8 cellular contexts compared by ENCODE assay signal in genomic region chr4:102825261-102826071, GRCh38. TPM values are rescaled to one million over a fixed set of nuclear protein-coding genes. Genes with fewer than 3 reads are reported as not detected.
DNase-seq lines count a peak whose midpoint lies in the region; ATAC-seq, FAIRE-seq and TF ChIP-seq lines count a peak whose summit lies in the region.

No MANE protein-coding gene starts in this region.

- FAIRE-seq in H1 (lab: Jason Lieb, UNC) = no peak

- no peak overlapping the region for H3K27ac Mint-ChIP-seq in activated CD4-positive, alpha-beta T cell treated with anti-CD3 and anti-CD28 coated beads for 36 hours

- peak overlapping the region; percentile 100 for H3K27ac ChIP-seq in VCaP
- peak overlapping the region; percentile 98 for H3K27ac ChIP-seq in H1 (ENCODE audit: low read depth, low read length)
- peak overlapping the region; percentile 98 to 99 for H3K27ac ChIP-seq in uterus

- H4K5ac ChIP-seq in H1 (ENCODE audit: insufficient read length, low read depth, low read length) = peak overlapping the region; percentile 81

- 6% methylated on average over 23 of the region's 23 CpGs; no CpG with 5 or more reads in 1 of the 2 experiments for WGBS in H1 (ENCODE audit: extremely low coverage in 1 of 2, insufficient coverage in 1 of 2, insufficient read length in 1 of 2, insufficient replicate concordance in 2 of 2, low coverage in 1 of 2, low lambda C conversion rate in 2 of 2, missing lambda C conversion rate in 1 of 2), 2 experiments

- H4K8ac ChIP-seq in H1 (ENCODE audit: extremely low read depth, insufficient read depth, low read length) = no peak overlapping the region

- no peak overlapping the region for H2BK20ac ChIP-seq in H1 (ENCODE audit: low read length)

- no peak overlapping the region for H2BK120ac ChIP-seq in H1 (replicated peaks; ENCODE audit: low read depth, low read length)

- no peaks in the 10 kb centered on the region for H3K9me3 Mint-ChIP-seq in activated CD4-positive, alpha-beta T cell treated with anti-CD3 and anti-CD28 coated beads for 36 hours (ENCODE audit: low read depth)

- H3K36me3 ChIP-seq in H1 (ENCODE audit: control insufficient read depth in 2 of 4, insufficient read depth in 4 of 4, low read length in 3 of 4) (peaks cover 0 to 35% (median 0%) of the 10 kb centered on the region in 4 experiments; a peak in 2 of 8 replicates), mucosa of descending colon (ENCODE audit: low read depth) (peaks cover 5% of the 10 kb centered on the region), uterus (no peaks in the 10 kb centered on the region)

- no peak overlapping the region for H3K18ac ChIP-seq in H1 (ENCODE audit: extremely low read depth, low read length)

- peaks cover 7 to 18% of the 10 kb centered on the region in 2 experiments for H4K20me1 ChIP-seq in H1 (replicated peaks in 1 of 2; ENCODE audit: control insufficient read depth in 1 of 2, insufficient read depth in 2 of 2, low read length in 2 of 2)

- H2AK5ac ChIP-seq in H1 (ENCODE audit: low read depth, low read length) = no peak overlapping the region

- H3K27me3 ChIP-seq in H1 (replicated peaks in 1 of 4; ENCODE audit: control insufficient read depth in 3 of 4, extremely low read depth in 1 of 4, insufficient read depth in 3 of 4, low read length in 3 of 4) = no peaks in the 10 kb centered on the region
- H3K27me3 ChIP-seq in uterus = no peaks in the 10 kb centered on the region

- no peak overlapping the region for H3K14ac ChIP-seq in H1 (ENCODE audit: insufficient read length)

- 0 out of 2 replicates have a peak, but pooled peaks cover 3% of the 10 kb centered on the region for H3K23me2 ChIP-seq in H1 (ENCODE audit: low read depth, low read length)

- no peak for TF ChIP-seq RAD21 in H1 (IDR thresholded peaks at IDR 0.05 in 1 of 2, conservative IDR thresholded peaks at IDR 0.05 in 1 of 2; ENCODE audit: low read depth in 2 of 2, low read length in 2 of 2)

- peak overlapping the region; percentile 69 to 84 for H3K4me2 ChIP-seq in H1 (ENCODE audit: insufficient read depth in 1 of 2, low read depth in 2 of 2, low read length in 2 of 2)

- H4K91ac ChIP-seq in H1 (replicated peaks; ENCODE audit: insufficient read length, low read length) = no peak overlapping the region

- CTCF ChIA-PET in activated CD4-positive, alpha-beta T cell treated with anti-CD3 and anti-CD28 coated beads for 36 hours (lab: Charles Lee) = interaction anchor here (0.6 to 1.7 kb wide), 7 partner anchors 9 to 519 kb away, joined by 3 to 8 read pairs (median 3); no protein-coding TSS in a partner anchor
- CTCF ChIA-PET in H1 (lab: Charles Lee; ENCODE audit: partially characterized antibody) = interaction anchor here (1.2 to 2.8 kb wide), 3 partner anchors 10 to 115 kb away, joined by 4 to 8 read pairs (median 4); no protein-coding TSS in a partner anchor

- TF ChIP-seq CTCF in VCaP (conservative IDR thresholded peaks at IDR 0.05) (no peak), H1 (IDR thresholded peaks at IDR 0.05; ENCODE audit: control extremely low read depth in 1 of 3, insufficient read depth in 1 of 3, low read depth in 1 of 3, low read length in 3 of 3) (no peak), mucosa of descending colon (IDR thresholded peaks at IDR 0.05) (no peak), uterus (IDR thresholded peaks at IDR 0.05) (no peak)

- TF ChIP-seq POLR2A in H1 (IDR thresholded peaks at IDR 0.05; ENCODE audit: control extremely low read depth in 1 of 2, low read depth in 2 of 2, low read length in 2 of 2) = peak; percentile 37 to 75
- no peak for TF ChIP-seq POLR2A in uterus (IDR thresholded peaks at IDR 0.05)

- H3K27me3 Mint-ChIP-seq in activated CD4-positive, alpha-beta T cell treated with anti-CD3 and anti-CD28 coated beads for 36 hours = no peaks in the 10 kb centered on the region

- peaks cover 46 to 70% of the 10 kb centered on the region in 2 experiments for H3K79me2 ChIP-seq in H1 (ENCODE audit: control insufficient read depth in 1 of 2, insufficient read depth in 2 of 2, low read length in 2 of 2)

- intact Hi-C loops in activated CD4-positive, alpha-beta T cell treated with anti-CD3 and anti-CD28 coated beads for 36 hours (cut with DNase I, micrococcal nuclease) = loop anchor here (1.0 to 5.0 kb wide), 10 partner anchors 7 to 1478 kb away; partner anchors contain the start of genes BDH2 (in 1 of the 2), PPP3CA (in 1 of the 2), SLC39A8 (in 1 of the 2) and SLC9B2 (in 1 of the 2)
- intact Hi-C loops in mucosa of descending colon (cut with DNase I, micrococcal nuclease) = no loop called here
- intact Hi-C loops in uterus (cut with DNase I; ENCODE audit: low total_unique reads) = loop anchor here (2.0 to 10.0 kb wide), 2 partner anchors 43 to 61 kb away; partner anchors contain the start of genes CISD2 and MANBA

- H3K9me3 ChIP-seq in H1 (ENCODE audit: insufficient read depth in 2 of 2, low read depth in 1 of 2, low read length in 1 of 2) = no peaks in the 10 kb centered on the region
- H3K9me3 ChIP-seq in mucosa of descending colon = no peaks in the 10 kb centered on the region
- no peaks in the 10 kb centered on the region for H3K9me3 ChIP-seq in uterus

- H2BK5ac ChIP-seq in H1 (ENCODE audit: low read depth, low read length) = 0 out of 2 replicates have a peak overlapping the region, but pooled peaks have one; percentile 46

- peak overlapping the region; percentile 17 for H3K56ac ChIP-seq in H1 (replicated peaks; ENCODE audit: insufficient read length, low read depth, low read length)

- no peaks in the 10 kb centered on the region for H3K79me1 ChIP-seq in H1 (ENCODE audit: low read depth, low read length)

- ATAC-seq in activated CD4-positive, alpha-beta T cell treated with anti-CD3 and anti-CD28 coated beads for 36 hours = no peak
- ATAC-seq in mucosa of descending colon = no peak
- no peak for ATAC-seq in HG03039 (IDR thresholded peaks at IDR 0.05; ENCODE audit: unreplicated experiment)

- H2AFZ ChIP-seq in H1 (ENCODE audit: low read length) = no peak overlapping the region

- H2BK12ac ChIP-seq in H1 (ENCODE audit: low read depth, low read length) = no peak overlapping the region

- H3K4me1 ChIP-seq in H1 (replicated peaks in 1 of 4; ENCODE audit: control insufficient read depth in 3 of 4, insufficient read depth in 4 of 4, low read length in 3 of 4) = peaks cover 0 to 13% (median 6%) of the 10 kb centered on the region in 4 experiments; a peak in 5 of 7 replicates
- H3K4me1 ChIP-seq in mucosa of descending colon (ENCODE audit: low read depth) = peaks cover 26% of the 10 kb centered on the region
- peaks cover 0 to 4% of the 10 kb centered on the region in 2 donors for H3K4me1 ChIP-seq in uterus

- DNase-seq in activated CD4-positive, alpha-beta T cell treated with anti-CD3 and anti-CD28 coated beads for 36 hours = peak; percentile 54
- DNase-seq in activated CD4-positive, alpha-beta T cell treated with anti-CD3 and anti-CD28 coated beads for 1 hour = no peak
- DNase-seq in MV-4-11 (lab: John Stamatoyannopoulos, UW) = peak; percentile 73
- DNase-seq in H1 (ENCODE audit: low read depth in 1 of 2, low spot score in 2 of 2) = no peak
- DNase-seq in mucosa of descending colon = peak in 1 of 3 donors; percentile 65
- peak in 1 of 2 donors; percentile 32 for DNase-seq in uterus

- no peak overlapping the region for H3K4me3 Mint-ChIP-seq in activated CD4-positive, alpha-beta T cell treated with anti-CD3 and anti-CD28 coated beads for 36 hours

- H3K4me1 Mint-ChIP-seq in activated CD4-positive, alpha-beta T cell treated with anti-CD3 and anti-CD28 coated beads for 36 hours = peaks cover 35% of the 10 kb centered on the region

- H3K4me3 ChIP-seq in H1 (ENCODE audit: extremely low read depth in 1 of 4, insufficient read depth in 2 of 4, low read depth in 3 of 4, low read length in 4 of 4) (peak overlapping the region; percentile 85 to 98 (median 94)), mucosa of descending colon (peak overlapping the region; percentile 96), uterus (peak overlapping the region; percentile 60 to 85)

- H3K23ac ChIP-seq in H1 (ENCODE audit: insufficient read length) = no peak overlapping the region

- peak overlapping the region; percentile 80 to 99 (median 95) for H3K9ac ChIP-seq in H1 (replicated peaks in 1 of 4; ENCODE audit: extremely low read depth in 1 of 4, low read depth in 3 of 4, low read length in 3 of 4)

- no peak overlapping the region for H2BK15ac ChIP-seq in H1 (ENCODE audit: low read length)

- 0 out of 3 replicates have a peak, but pooled peaks of 1 of the 2 experiments have one; percentile 26 for TF ChIP-seq EP300 in H1 (IDR thresholded peaks at IDR 0.05; ENCODE audit: borderline replicate concordance in 1 of 2, low read depth in 2 of 2, low read length in 2 of 2)

- no peak overlapping the region for H3K4ac ChIP-seq in H1 (replicated peaks; ENCODE audit: insufficient read length, low read depth, low read length)

- H3K36me3 Mint-ChIP-seq in activated CD4-positive, alpha-beta T cell treated with anti-CD3 and anti-CD28 coated beads for 36 hours (ENCODE audit: low read depth) = peaks cover 37% of the 10 kb centered on the region

- POLR2A ChIA-PET in activated CD4-positive, alpha-beta T cell treated with anti-CD3 and anti-CD28 coated beads for 36 hours (lab: Charles Lee) = interaction anchor here (0.6 to 5.2 kb wide), 6 partner anchors 9 to 249 kb away, joined by 3 to 106 read pairs (median 4); partner anchors contain the start of genes CISD2 and MANBA
- POLR2A ChIA-PET in H1 (lab: Charles Lee; ENCODE audit: partially characterized antibody) = interaction anchor here (0.7 to 8.2 kb wide), 20 partner anchors 10 to 198 kb away, joined by 3 to 162 read pairs (median 3); partner anchors contain the start of genes CISD2 and MANBA

RNA-seq across cellular contexts. Expression of gene UBE2D3, which starts 1.9 kb away (rescaled TPM):
- total RNA-seq in activated CD4-positive, alpha-beta T cell treated with anti-CD3 and anti-CD28 coated beads for 36 hours = 100 to 1,000 TPM; 472 to 686 TPM
- 377 and 396 TPM in 2 replicates for total RNA-seq in H1 (2021; fragmentation: NEBNext Ultra II Directional; extraction: Animal tissue kit (Norgen Biotek cat#: 25700))
- 411 and 544 TPM in 2 replicates for polyA plus RNA-seq in H1 (2011; rRNA removed)
- 375 TPM for polyA plus RNA-seq in H1 (2011; cell fraction: cytosol; rRNA removed)
- polyA plus RNA-seq in H1 (2011; cell fraction: nucleus; rRNA removed) = 271 TPM
- 300 to 381 TPM (median 334 TPM) in 4 replicates for polyA plus RNA-seq in H1 (2012, experiment 1 of 2)
- 81.7 TPM for polyA plus RNA-seq in H1 (2012, experiment 2 of 2)
- 498 TPM for polyA plus RNA-seq in H1 (2013, experiment 1 of 2)
- 510 TPM for polyA plus RNA-seq in H1 (2013, experiment 2 of 2)
- 311 and 443 TPM in 2 replicates for polyA minus RNA-seq in H1 (2011; rRNA and poly(A)+ RNA removed)
- 320 TPM for polyA minus RNA-seq in H1 (2011; cell fraction: cytosol; rRNA and poly(A)+ RNA removed)
- 263 TPM for polyA minus RNA-seq in H1 (2011; cell fraction: nucleus; rRNA and poly(A)+ RNA removed)
- total RNA-seq in mucosa of descending colon (100 to 1,000 TPM; 290 to 303 (median 293) TPM), uterus (100 to 1,000 TPM; 261 to 496 (median 294) TPM)

RNA-seq across cellular contexts. Expression of gene CISD2, which starts 43.3 kb away (rescaled TPM):
- total RNA-seq in activated CD4-positive, alpha-beta T cell treated with anti-CD3 and anti-CD28 coated beads for 36 hours = 10 to 100 TPM; 33.5 to 35.1 TPM
- total RNA-seq in H1 (2021; fragmentation: NEBNext Ultra II Directional; extraction: Animal tissue kit (Norgen Biotek cat#: 25700)) = 47.5 and 48.3 TPM in 2 replicates
- 14.9 and 23.7 TPM in 2 replicates for polyA plus RNA-seq in H1 (2011; rRNA removed)
- 32.8 TPM for polyA plus RNA-seq in H1 (2011; cell fraction: cytosol; rRNA removed)
- 16.3 TPM for polyA plus RNA-seq in H1 (2011; cell fraction: nucleus; rRNA removed)
- polyA plus RNA-seq in H1 (2012, experiment 1 of 2) = 36.8 to 52.3 TPM (median 46.8 TPM) in 4 replicates
- 32.4 TPM for polyA plus RNA-seq in H1 (2012, experiment 2 of 2)
- polyA plus RNA-seq in H1 (2013, experiment 1 of 2) = 52.4 TPM
- polyA plus RNA-seq in H1 (2013, experiment 2 of 2) = 62.9 TPM
- polyA minus RNA-seq in H1 (2011; rRNA and poly(A)+ RNA removed) = 17.9 and 20.3 TPM in 2 replicates
- 17.7 TPM for polyA minus RNA-seq in H1 (2011; cell fraction: cytosol; rRNA and poly(A)+ RNA removed)
- 13.7 TPM for polyA minus RNA-seq in H1 (2011; cell fraction: nucleus; rRNA and poly(A)+ RNA removed)
- 10 to 100 TPM; 22.5 to 24.5 (median 23.1) TPM for total RNA-seq in mucosa of descending colon
- total RNA-seq in uterus = 10 to 100 TPM in 3 of 4 donors, 1 to 10 TPM in 1; 3.8 to 30.0 (median 19.4) TPM

Comparison
In these comparisons a context has a peak if more than half of its experiments do, and no peak if none do; other contexts are left out.
1. DNase-seq: peak in activated CD4-positive, alpha-beta T cell treated with anti-CD3 and anti-CD28 coated beads for 36 hours (single experiment) and MV-4-11 (single experiment); none in activated CD4-positive, alpha-beta T cell treated with anti-CD3 and anti-CD28 coated beads for 1 hour (single experiment) and H1 (0 of 2).
2. POLR2A ChIP-seq: peak in H1 (2 of 2); none in uterus (0 of 2).
3. intact Hi-C loops: an anchor here in activated CD4-positive, alpha-beta T cell treated with anti-CD3 and anti-CD28 coated beads for 36 hours (1.0 to 5.0 kb wide) and uterus (2.0 to 10.0 kb wide); none called in mucosa of descending colon.
4. Peak in every context shown above with its lines, with median percentiles within 50 percentile points of each other: H3K27ac ChIP-seq and H3K4me3 ChIP-seq.